ENCODE assay signal across 19 cellular contexts in the genomic region with DNA sequence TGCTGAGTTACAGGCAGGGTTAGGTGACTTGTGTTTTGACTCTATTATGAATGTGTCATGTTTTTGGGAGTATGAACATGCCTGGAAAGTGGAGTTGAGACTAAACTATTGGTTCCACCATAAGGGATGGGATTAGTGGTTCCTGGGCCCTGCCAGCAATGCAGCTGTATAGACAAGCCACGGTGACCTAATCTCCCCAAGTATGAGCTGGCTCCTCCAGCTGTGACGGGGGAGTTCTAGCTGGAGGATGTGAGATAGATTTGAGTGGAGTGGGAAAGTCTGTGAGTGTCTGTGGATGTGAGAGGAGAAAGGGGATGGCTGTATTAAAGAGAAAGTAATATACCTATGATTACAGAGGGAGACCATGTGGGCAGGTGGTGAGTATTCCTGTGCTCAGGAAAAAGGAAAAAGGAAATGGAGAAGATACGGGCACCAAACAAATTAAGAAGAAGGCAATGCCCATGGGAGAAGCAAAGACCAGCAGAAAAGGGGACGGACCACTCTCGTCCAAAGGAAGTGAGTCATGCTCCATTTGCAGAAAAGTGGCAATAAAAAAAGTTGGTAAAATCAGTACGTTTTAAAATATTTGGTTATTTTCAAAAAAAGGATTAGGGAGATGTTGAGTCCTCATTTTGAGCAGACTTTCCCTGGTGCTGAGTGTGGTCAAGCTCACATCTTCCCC. TPM values are rescaled to one million over a fixed set of nuclear protein-coding genes. Genes with fewer than 3 reads are reported as not detected.
DNase-seq lines count a peak whose midpoint lies in the region; ATAC-seq, FAIRE-seq and TF ChIP-seq lines count a peak whose summit lies in the region.
"Had no signal": no experiment of that assay in that cellular context is flagged by ENCODE, and none has a peak within 500 bp of the region (broad histone marks: within the 10 kb centered on the region; RNA-seq: fewer than 3 reads in every experiment).

No MANE protein-coding gene starts in this region.

- intact Hi-C loops in breast epithelium (cut with DNase I; ENCODE audit: low total_unique reads): loop anchor here (10.0 kb wide), 1 partner anchor 1849 kb away; no protein-coding TSS in a partner anchor

- H3K9ac ChIP-seq in skeletal muscle satellite cell (ENCODE audit: low read depth, low read length): peak overlapping the region; percentile 7
- H3K9ac ChIP-seq: parathyroid adenoma had no signal

- H3K4me3 ChIP-seq in skeletal muscle satellite cell (ENCODE audit: low read length) (peak overlapping the region; percentile 24), breast epithelium (no peak overlapping the region)

- ATAC-seq in GM21576 (IDR thresholded peaks at IDR 0.05; ENCODE audit: unreplicated experiment): no peak
- ATAC-seq in HG02884 (IDR thresholded peaks at IDR 0.05; ENCODE audit: unreplicated experiment): no peak

- DNase-seq in H54 (ENCODE audit: insufficient read length, low spot score) (peak; percentile 63), RWPE1 (ENCODE audit: low spot score) (no peak), glomerular visceral epithelial cell (ENCODE audit: extremely low spot score) (peak; percentile 52), breast epithelium (ENCODE audit: low spot score in 2 of 2) (no peak), T-helper 1 cell (no peak)
- DNase-seq: activated CD4-positive, alpha-beta T cell treated with anti-CD3 and anti-CD28 coated beads, Interleukin-2, amount 10 ng/mL, durations not matched to agents 24 days and 14 days; activated naive CD8-positive, alpha-beta T cell treated with anti-CD3 and anti-CD28 coated beads, Interleukin-2, amount 10 ng/mL, durations not matched to agents 7 days and 5 days; activated T-cell treated with anti-CD3 and anti-CD28 coated beads, Interleukin-2, amount 50 U/mL, for 1 hour; DND-41; glutamatergic neuron; islet precursor cell; NCI-H1930; NCI-H69; RPMI8226 had no signal

- peak overlapping the region; percentile 59 for H3K27ac ChIP-seq in RWPE1
- H3K27ac ChIP-seq in breast epithelium: no peak overlapping the region
- H3K27ac ChIP-seq: HL-60, parathyroid adenoma had no signal

- no peak for TF ChIP-seq POLR2A in H54 (IDR thresholded peaks at IDR 0.05; ENCODE audit: low read depth, low read length)
- TF ChIP-seq POLR2A in breast epithelium (IDR thresholded peaks at IDR 0.05): no peak

- peak; percentile 80 for FAIRE-seq in H54 (lab: Jason Lieb, UNC)

- no peaks in the 10 kb centered on the region for H3K9me3 ChIP-seq in skeletal muscle satellite cell (replicated peaks; ENCODE audit: low read length)
- H3K9me3 ChIP-seq in breast epithelium: no peaks in the 10 kb centered on the region

- H3K36me3 ChIP-seq in skeletal muscle satellite cell (ENCODE audit: insufficient read depth, low read length) (no peaks in the 10 kb centered on the region), breast epithelium (no peaks in the 10 kb centered on the region)

- peaks cover 20% of the 10 kb centered on the region for H3K4me1 ChIP-seq in skeletal muscle satellite cell (ENCODE audit: control insufficient read depth, insufficient read depth, low read length)
- no peaks in the 10 kb centered on the region for H3K4me1 ChIP-seq in breast epithelium
- H3K4me1 ChIP-seq: parathyroid adenoma had no signal

- TF ChIP-seq CTCF in RWPE1 (conservative IDR thresholded peaks at IDR 0.05; ENCODE audit: low read depth): no peak
- no peak for TF ChIP-seq CTCF in breast epithelium (IDR thresholded peaks at IDR 0.05)

- CTCF ChIA-PET in RWPE1 (lab: Yijun Ruan, JAX): no interaction called here

- H3K27me3 ChIP-seq in skeletal muscle satellite cell (ENCODE audit: control insufficient read depth, insufficient read depth, low read length) (no peaks in the 10 kb centered on the region), breast epithelium (no peaks in the 10 kb centered on the region)

- H3K4me2 ChIP-seq in skeletal muscle satellite cell (ENCODE audit: low read length): peak overlapping the region; percentile 59

- POLR2A ChIA-PET in RWPE1 (lab: Yijun Ruan, JAX; ENCODE audit: low non-redundant PET): no interaction called here

RNA-seq across cellular contexts. Expression of a gene that starts 48.3 kb away (rescaled TPM):
- total RNA-seq in skeletal muscle satellite cell (2012; rRNA removed): 24.5 and 26.4 TPM in 2 replicates
- total RNA-seq in breast epithelium: 10 to 100 TPM; 33.1 to 47.7 (median 34.1) TPM

Comparison
In these comparisons a context has a peak if more than half of its experiments do, and no peak if none do; other contexts are left out.
1. DNase-seq: peak in H54 (single experiment) and glomerular visceral epithelial cell (single experiment); none in RWPE1 (single experiment), breast epithelium (0 of 2) and T-helper 1 cell (0 of 5).